ENCODE assay signal across 27 cellular contexts in the genomic region with DNA sequence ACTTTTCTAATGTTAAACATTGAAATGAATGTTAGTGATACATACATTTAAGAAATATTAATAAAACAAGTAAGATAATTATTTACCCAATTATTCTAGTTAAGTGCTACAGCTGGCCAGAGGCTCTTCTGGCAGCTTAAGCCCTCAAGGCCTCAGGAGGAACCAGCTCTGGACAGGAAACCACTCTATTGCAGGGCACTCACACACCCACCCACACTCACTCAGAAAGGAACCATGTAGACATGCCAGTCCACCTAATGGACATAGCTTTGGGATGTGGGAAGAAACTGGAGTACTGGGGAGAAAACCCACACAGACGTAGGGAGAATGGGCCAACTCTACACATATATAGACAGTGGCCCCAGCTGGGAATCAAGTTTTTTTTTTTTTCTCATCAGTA.
"Had no signal": no experiment of that assay in that cellular context is flagged by ENCODE, and none has a peak within 500 bp of the region (broad histone marks: within the 10 kb centered on the region; RNA-seq: fewer than 3 reads in every experiment).

No MANE protein-coding gene starts in this region.

- H3K4me1 ChIP-seq: transverse colon, uterus had no signal

- H3K27me3 ChIP-seq: ascending aorta, cardiac muscle cell, gastrocnemius medialis, hepatocyte, transverse colon, uterus had no signal

- H3K36me3 ChIP-seq: ascending aorta, cardiac muscle cell, gastrocnemius medialis, transverse colon, uterus had no signal

- DNase-seq: activated CD4-positive, alpha-beta T cell treated with anti-CD3 and anti-CD28 coated beads, Interleukin-2, amount 10 ng/mL, durations not matched to agents 7 days and 5 days; activated CD4-positive, CD25-positive, alpha-beta regulatory T cell treated with anti-CD3 and anti-CD28 coated beads, Interleukin-2, amount 50 U/mL, for 72 hours; activated CD8-positive, alpha-beta memory T cell treated with anti-CD3 and anti-CD28 coated beads, Interleukin-2, amount 10 ng/mL, durations not matched to agents 7 days and 5 days; activated CD8-positive, alpha-beta T cell treated with anti-CD3 and anti-CD28 coated beads for 36 hours; activated effector memory CD4-positive, alpha-beta T cell treated with Interleukin-2 at 50 U/mL for 16 hours; activated naive CD4-positive, alpha-beta T cell treated with anti-CD3 and anti-CD28 coated beads for 36 hours; activated naive CD8-positive, alpha-beta T cell treated with anti-CD3 and anti-CD28 coated beads, Interleukin-2, amount 10 ng/mL, durations not matched to agents 7 days and 5 days; activated T-cell treated with anti-CD3 and anti-CD28 coated beads, Interleukin-2, amount 50 U/mL, for 48 hours; effector memory CD8-positive, alpha-beta T cell; erythroblast; gastrocnemius medialis; glutamatergic neuron; islet precursor cell; left colon; midbrain; naive thymus-derived CD8-positive, alpha-beta T cell; occipital lobe; right cardiac atrium; stimulated activated CD4-positive, alpha-beta T cell treated with anti-CD3 and anti-CD28 coated beads, Interleukin-2, amount 100 ng/mL, for 48 hours; stimulated activated naive CD4-positive, alpha-beta T cell treated with Interleukin-2 at 50 U/mL for 16 hours; T-cell; transverse colon; uterus had no signal

- H3K27ac ChIP-seq: ascending aorta, cardiac muscle cell, coronary artery, gastrocnemius medialis, hepatocyte, transverse colon, uterus had no signal

- H3K9me3 ChIP-seq: ascending aorta, gastrocnemius medialis, transverse colon, uterus had no signal

- H3K4me3 ChIP-seq: ascending aorta, cardiac muscle cell, coronary artery, gastrocnemius medialis, hepatocyte, transverse colon, uterus had no signal

- ATAC-seq: activated CD8-positive, alpha-beta memory T cell treated with anti-CD3 and anti-CD28 coated beads, Interleukin-2, amount 10 ng/mL, durations not matched to agents 7 days and 5 days; activated CD8-positive, alpha-beta T cell treated with anti-CD3 and anti-CD28 coated beads for 36 hours; effector memory CD8-positive, alpha-beta T cell; gastrocnemius medialis; left colon; naive thymus-derived CD8-positive, alpha-beta T cell; T-cell had no signal
